In the genomic region with DNA sequence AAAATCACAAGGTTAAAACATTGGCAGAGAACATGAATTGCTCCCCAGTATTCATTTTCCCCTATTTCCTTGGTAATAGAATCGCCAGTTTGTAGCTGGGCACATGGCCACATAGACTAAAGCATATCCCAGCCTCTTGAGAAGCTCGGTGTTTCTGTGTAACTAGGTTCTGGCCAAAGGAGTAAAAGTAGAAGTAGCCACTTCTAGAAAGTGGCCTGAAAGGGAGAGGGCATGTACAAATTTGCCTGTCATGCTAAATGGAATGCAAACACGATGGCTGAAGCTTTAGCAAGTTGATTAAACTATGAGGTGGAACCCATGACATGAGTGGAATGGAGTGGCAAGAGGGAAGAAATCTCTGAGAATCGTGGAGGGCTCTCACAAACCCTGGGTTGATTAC, we compare ENCODE assay signal across 23 cellular contexts.
A peak's percentile ranks its signal among the peaks of the same experiment; 100 is the strongest.
DNase-seq lines count a peak whose midpoint lies in the region; ATAC-seq and TF ChIP-seq lines count a peak whose summit lies in the region.
"Had no signal": no experiment of that assay in that cellular context is flagged by ENCODE, and none has a peak within 500 bp of the region (broad histone marks: within the 10 kb centered on the region; RNA-seq: fewer than 3 reads in every experiment).

No MANE protein-coding gene starts in this region.

- H3K36me3 ChIP-seq in GM23338 (ENCODE audit: insufficient read depth): no peaks in the 10 kb centered on the region
- no peaks in the 10 kb centered on the region for H3K36me3 ChIP-seq in lower lobe of right lung
- no peaks in the 10 kb centered on the region for H3K36me3 ChIP-seq in upper lobe of right lung
- H3K36me3 ChIP-seq: BE2C, BLaER1 had no signal

- intact Hi-C loops in lower lobe of right lung (cut with DNase I) (no loop called here), upper lobe of right lung (cut with DNase I) (no loop called here)

- 0 out of 2 replicates have a peak overlapping the region, but pooled peaks have one; percentile 18 for H2AFZ ChIP-seq in GM23338

- H3K4me3 Mint-ChIP-seq in GM23338: no peak overlapping the region
- H3K4me3 Mint-ChIP-seq in activated naive CD8-positive, alpha-beta T cell treated with anti-CD3 and anti-CD28 coated beads, Interleukin-2, amount 50 U/mL, for 24 hours: no peak overlapping the region
- H3K4me3 Mint-ChIP-seq: CD14-positive monocyte; CD4-positive, alpha-beta memory T cell; CD4-positive, CD25-positive, alpha-beta regulatory T cell; CD8-positive, alpha-beta memory T cell had no signal

- H3K27me3 ChIP-seq in GM23338 (ENCODE audit: insufficient read depth) (no peaks in the 10 kb centered on the region), lower lobe of right lung (ENCODE audit: low read depth) (peaks cover 21% of the 10 kb centered on the region), upper lobe of right lung (peaks cover 16% of the 10 kb centered on the region)
- H3K27me3 ChIP-seq: BLaER1 had no signal

- no peak overlapping the region for H3K4me3 ChIP-seq in GM23338
- H3K4me3 ChIP-seq in lower lobe of right lung: no peak overlapping the region
- H3K4me3 ChIP-seq in upper lobe of right lung: no peak overlapping the region
- H3K4me3 ChIP-seq: A549, BLaER1 had no signal

- no peaks in the 10 kb centered on the region for H3F3A ChIP-seq in GM23338 (replicated peaks; ENCODE audit: low read depth)

- H3K36me3 Mint-ChIP-seq in GM23338 (ENCODE audit: low read depth): no peaks in the 10 kb centered on the region
- H3K36me3 Mint-ChIP-seq in activated naive CD8-positive, alpha-beta T cell treated with anti-CD3 and anti-CD28 coated beads, Interleukin-2, amount 50 U/mL, for 24 hours (ENCODE audit: low read depth): no peaks in the 10 kb centered on the region
- H3K36me3 Mint-ChIP-seq: CD14-positive monocyte; CD4-positive, alpha-beta memory T cell; CD4-positive, CD25-positive, alpha-beta regulatory T cell; CD8-positive, alpha-beta memory T cell had no signal

- no peak overlapping the region for H3K27ac ChIP-seq in GM23338 (ENCODE audit: low read depth)
- no peak overlapping the region for H3K27ac ChIP-seq in lower lobe of right lung
- H3K27ac ChIP-seq in upper lobe of right lung: no peak overlapping the region
- H3K27ac ChIP-seq: 22Rv1, A549, BLaER1 had no signal

- H4K20me1 ChIP-seq in GM23338 (replicated peaks; ENCODE audit: insufficient read depth): no peaks in the 10 kb centered on the region
- H4K20me1 ChIP-seq: BLaER1 had no signal

- H3K27ac Mint-ChIP-seq in GM23338: no peak overlapping the region
- no peak overlapping the region for H3K27ac Mint-ChIP-seq in activated naive CD8-positive, alpha-beta T cell treated with anti-CD3 and anti-CD28 coated beads, Interleukin-2, amount 50 U/mL, for 24 hours
- H3K27ac Mint-ChIP-seq: CD4-positive, alpha-beta memory T cell; CD4-positive, CD25-positive, alpha-beta regulatory T cell; CD8-positive, alpha-beta memory T cell had no signal

- no peaks in the 10 kb centered on the region for H3K4me1 ChIP-seq in GM23338 (ENCODE audit: insufficient read depth)
- H3K4me1 ChIP-seq in lower lobe of right lung: no peaks in the 10 kb centered on the region
- no peaks in the 10 kb centered on the region for H3K4me1 ChIP-seq in upper lobe of right lung
- H3K4me1 ChIP-seq: BE2C, BLaER1 had no signal

- H3K4me1 Mint-ChIP-seq in GM23338: no peaks in the 10 kb centered on the region
- no peaks in the 10 kb centered on the region for H3K4me1 Mint-ChIP-seq in activated naive CD8-positive, alpha-beta T cell treated with anti-CD3 and anti-CD28 coated beads, Interleukin-2, amount 50 U/mL, for 24 hours
- H3K4me1 Mint-ChIP-seq: CD14-positive monocyte; CD4-positive, CD25-positive, alpha-beta regulatory T cell; CD8-positive, alpha-beta memory T cell had no signal

- no peak for ATAC-seq in GM23338
- ATAC-seq in lower lobe of right lung: peak; percentile 16 to 61
- ATAC-seq in upper lobe of right lung: peak; percentile 45
- ATAC-seq in activated naive CD8-positive, alpha-beta T cell treated with anti-CD3 and anti-CD28 coated beads, Interleukin-2, amount 50 U/mL, for 24 hours: no peak
- ATAC-seq: A549 had no signal

- H3K27me3 Mint-ChIP-seq in GM23338 (ENCODE audit: insufficient read depth, low read depth, poor library complexity): peaks cover 2% of the 10 kb centered on the region
- peaks cover 2% of the 10 kb centered on the region for H3K27me3 Mint-ChIP-seq in activated naive CD8-positive, alpha-beta T cell treated with anti-CD3 and anti-CD28 coated beads, Interleukin-2, amount 50 U/mL, for 24 hours
- H3K27me3 Mint-ChIP-seq: CD4-positive, alpha-beta memory T cell; CD4-positive, CD25-positive, alpha-beta regulatory T cell; CD8-positive, alpha-beta memory T cell had no signal

- H3K79me2 ChIP-seq in GM23338 (replicated peaks; ENCODE audit: insufficient read depth): no peaks in the 10 kb centered on the region

- H3K9me3 ChIP-seq in lower lobe of right lung (no peaks in the 10 kb centered on the region), upper lobe of right lung (no peaks in the 10 kb centered on the region)
- H3K9me3 ChIP-seq: A549, BE2C, BLaER1 had no signal

- DNase-seq in EH (ENCODE audit: low read depth) (peak; percentile 15), GM23338 (ENCODE audit: low spot score) (no peak), lower lobe of right lung (no peak), upper lobe of right lung (no peak), globus pallidus (ENCODE audit: low spot score) (no peak), AG20443 (ENCODE audit: low spot score) (no peak)
- no peak for DNase-seq in activated naive CD8-positive, alpha-beta T cell treated with anti-CD3 and anti-CD28 coated beads, Interleukin-2, amount 50 U/mL, for 24 hours
- DNase-seq: BE2C; C1 segment of cervical spinal cord; CD4-positive, alpha-beta memory T cell; CD4-positive, CD25-positive, alpha-beta regulatory T cell; CD8-positive, alpha-beta memory T cell; COR-L47; DMS 273 treated with DMSO at 0.1 percent for 48 hours; DMS153; DMS53; DMS79; DND-41; GF-D8 had no signal

- H3K9me3 Mint-ChIP-seq in GM23338: no peaks in the 10 kb centered on the region
- no peaks in the 10 kb centered on the region for H3K9me3 Mint-ChIP-seq in activated naive CD8-positive, alpha-beta T cell treated with anti-CD3 and anti-CD28 coated beads, Interleukin-2, amount 50 U/mL, for 24 hours

- H3K4me2 ChIP-seq in GM23338: no peak overlapping the region
- H3K4me2 ChIP-seq: A549, BLaER1 had no signal

- peaks cover 13% of the 10 kb centered on the region; the same call in 1 of the 2 replicates for H3K9me2 ChIP-seq in GM23338 (ENCODE audit: insufficient read depth)

- TF ChIP-seq CTCF in GM23338 (conservative IDR thresholded peaks at IDR 0.05; ENCODE audit: low read depth in 2 of 2) (no peak), lower lobe of right lung (IDR thresholded peaks at IDR 0.05) (no peak), upper lobe of right lung (IDR thresholded peaks at IDR 0.05) (no peak)

TF ChIP-seq in GM23338, 12 proteins besides CTCF, POLR2A, EP300 and RAD21 (continues in another document):
- TF ChIP-seq NANOG (IDR thresholded peaks at IDR 0.05; ENCODE audit: borderline replicate concordance): no peak
- no peak for TF ChIP-seq POLR2AphosphoS5 (IDR thresholded peaks at IDR 0.05; ENCODE audit: low read depth)
- TF ChIP-seq, protein P1, sequence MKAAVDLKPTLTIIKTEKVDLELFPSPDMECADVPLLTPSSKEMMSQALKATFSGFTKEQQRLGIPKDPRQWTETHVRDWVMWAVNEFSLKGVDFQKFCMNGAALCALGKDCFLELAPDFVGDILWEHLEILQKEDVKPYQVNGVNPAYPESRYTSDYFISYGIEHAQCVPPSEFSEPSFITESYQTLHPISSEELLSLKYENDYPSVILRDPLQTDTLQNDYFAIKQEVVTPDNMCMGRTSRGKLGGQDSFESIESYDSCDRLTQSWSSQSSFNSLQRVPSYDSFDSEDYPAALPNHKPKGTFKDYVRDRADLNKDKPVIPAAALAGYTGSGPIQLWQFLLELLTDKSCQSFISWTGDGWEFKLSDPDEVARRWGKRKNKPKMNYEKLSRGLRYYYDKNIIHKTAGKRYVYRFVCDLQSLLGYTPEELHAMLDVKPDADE (IDR thresholded peaks at IDR 0.05): no peak
- no peak for TF ChIP-seq CREB1 (CRISPR knock-in tag; IDR thresholded peaks at IDR 0.05; ENCODE audit: low read depth)
- TF ChIP-seq EZH2phosphoT487 (IDR thresholded peaks at IDR 0.05; ENCODE audit: unreplicated experiment): no peak
- TF ChIP-seq, protein P2, sequence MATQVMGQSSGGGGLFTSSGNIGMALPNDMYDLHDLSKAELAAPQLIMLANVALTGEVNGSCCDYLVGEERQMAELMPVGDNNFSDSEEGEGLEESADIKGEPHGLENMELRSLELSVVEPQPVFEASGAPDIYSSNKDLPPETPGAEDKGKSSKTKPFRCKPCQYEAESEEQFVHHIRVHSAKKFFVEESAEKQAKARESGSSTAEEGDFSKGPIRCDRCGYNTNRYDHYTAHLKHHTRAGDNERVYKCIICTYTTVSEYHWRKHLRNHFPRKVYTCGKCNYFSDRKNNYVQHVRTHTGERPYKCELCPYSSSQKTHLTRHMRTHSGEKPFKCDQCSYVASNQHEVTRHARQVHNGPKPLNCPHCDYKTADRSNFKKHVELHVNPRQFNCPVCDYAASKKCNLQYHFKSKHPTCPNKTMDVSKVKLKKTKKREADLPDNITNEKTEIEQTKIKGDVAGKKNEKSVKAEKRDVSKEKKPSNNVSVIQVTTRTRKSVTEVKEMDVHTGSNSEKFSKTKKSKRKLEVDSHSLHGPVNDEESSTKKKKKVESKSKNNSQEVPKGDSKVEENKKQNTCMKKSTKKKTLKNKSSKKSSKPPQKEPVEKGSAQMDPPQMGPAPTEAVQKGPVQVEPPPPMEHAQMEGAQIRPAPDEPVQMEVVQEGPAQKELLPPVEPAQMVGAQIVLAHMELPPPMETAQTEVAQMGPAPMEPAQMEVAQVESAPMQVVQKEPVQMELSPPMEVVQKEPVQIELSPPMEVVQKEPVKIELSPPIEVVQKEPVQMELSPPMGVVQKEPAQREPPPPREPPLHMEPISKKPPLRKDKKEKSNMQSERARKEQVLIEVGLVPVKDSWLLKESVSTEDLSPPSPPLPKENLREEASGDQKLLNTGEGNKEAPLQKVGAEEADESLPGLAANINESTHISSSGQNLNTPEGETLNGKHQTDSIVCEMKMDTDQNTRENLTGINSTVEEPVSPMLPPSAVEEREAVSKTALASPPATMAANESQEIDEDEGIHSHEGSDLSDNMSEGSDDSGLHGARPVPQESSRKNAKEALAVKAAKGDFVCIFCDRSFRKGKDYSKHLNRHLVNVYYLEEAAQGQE (IDR thresholded peaks at IDR 0.05; ENCODE audit: unreplicated experiment): no peak
- no peak for TF ChIP-seq EZH2 (IDR thresholded peaks at IDR 0.05; ENCODE audit: low read depth, unreplicated experiment)
- no peak for TF ChIP-seq ZNF114 (CRISPR knock-in tag; IDR thresholded peaks at IDR 0.05)
- TF ChIP-seq JUNB (IDR thresholded peaks at IDR 0.05; ENCODE audit: unreplicated experiment): no peak

Comparison
In these comparisons a context has a peak if more than half of its experiments do, and no peak if none do; other contexts are left out.
1. ATAC-seq: peak in lower lobe of right lung (2 of 2) and upper lobe of right lung (single experiment); none in GM23338 (single experiment) and activated naive CD8-positive, alpha-beta T cell treated with anti-CD3 and anti-CD28 coated beads, Interleukin-2, amount 50 U/mL, for 24 hours (single experiment).